Comparison of ENCODE assay signal across 9 cellular contexts in genomic region chr7:104252409-104253134, GRCh38. TPM values are rescaled to one million over a fixed set of nuclear protein-coding genes. Genes with fewer than 3 reads are reported as not detected.
A peak's percentile ranks its signal among the peaks of the same experiment; 100 is the strongest.
DNase-seq lines count a peak whose midpoint lies in the region; ATAC-seq and TF ChIP-seq lines count a peak whose summit lies in the region.
"Had no signal": no experiment of that assay in that cellular context is flagged by ENCODE, and none has a peak within 500 bp of the region (broad histone marks: within the 10 kb centered on the region; RNA-seq: fewer than 3 reads in every experiment).

No MANE protein-coding gene starts in this region.

- DNase-seq in AG04449 (ENCODE audit: low read depth, low spot score) = no peak
- peak; percentile 26 for DNase-seq in GM23248
- peak; percentile 13 for DNase-seq in RPMI8226
- DNase-seq in left ventricle myocardium inferior = no peak
- no peak for DNase-seq in UCSD-AML1 (lab: John Stamatoyannopoulos, UW; ENCODE audit: unreplicated experiment)
- no peak for DNase-seq in stimulated activated CD4-positive, alpha-beta T cell treated with anti-CD3 and anti-CD28 coated beads, Interleukin-12 subunit alpha, Interleukin-12 subunit beta, amount 100 ng/mL, for 4 hours
- no peak for DNase-seq in effector CD8-positive, alpha-beta T cell (lab: John Stamatoyannopoulos, UW)
- DNase-seq: CD8-positive, alpha-beta T cell had no signal

- no peaks in the 10 kb centered on the region for H3K9me2 ChIP-seq in GM23248 (ENCODE audit: insufficient read depth)

- ATAC-seq in HG02840 (IDR thresholded peaks at IDR 0.05; ENCODE audit: low FRiP score, unreplicated experiment) = no peak
- ATAC-seq: CD8-positive, alpha-beta T cell had no signal

- 0 out of 2 replicates have a peak, but pooled peaks cover 15% of the 10 kb centered on the region for H3K27me3 ChIP-seq in GM23248 (replicated peaks; ENCODE audit: insufficient read depth)
- peaks cover 11% of the 10 kb centered on the region for H3K27me3 ChIP-seq in left ventricle myocardium inferior (ENCODE audit: low read depth)

- no peak overlapping the region for H3K4me3 ChIP-seq in AG04449 (ENCODE audit: low read depth, low read length)
- no peak overlapping the region for H3K4me3 ChIP-seq in GM23248
- no peak overlapping the region for H3K4me3 ChIP-seq in left ventricle myocardium inferior

- no peaks in the 10 kb centered on the region for H4K20me1 ChIP-seq in GM23248 (ENCODE audit: insufficient read depth)

- POLR2A ChIA-PET in AG04449 (lab: Yijun Ruan, JAX) = no interaction called here

- H3K79me2 ChIP-seq in GM23248 (ENCODE audit: insufficient read depth) = no peaks in the 10 kb centered on the region

- 3 to 7% methylated on average over 4 of the region's 4 CpGs for WGBS in GM23248 (ENCODE audit: low coverage in 1 of 2, low lambda C conversion rate in 2 of 2, missing lambda C conversion rate in 2 of 2), 2 experiments

- CTCF ChIA-PET in AG04449 (lab: Yijun Ruan, JAX) = interaction anchor here (1.9 kb wide), 1 partner anchor 21 kb away, joined by 11 read pairs; no protein-coding TSS in a partner anchor

- no peaks in the 10 kb centered on the region for H3K36me3 ChIP-seq in GM23248 (ENCODE audit: low read depth)
- H3K36me3 ChIP-seq in left ventricle myocardium inferior = no peaks in the 10 kb centered on the region

- no peak overlapping the region for H2AFZ ChIP-seq in GM23248

- H3K9me3 ChIP-seq in GM23248 (ENCODE audit: low read depth) = no peaks in the 10 kb centered on the region
- no peaks in the 10 kb centered on the region for H3K9me3 ChIP-seq in left ventricle myocardium inferior (replicated peaks)

- H3K9ac ChIP-seq in GM23248 = no peak overlapping the region

- no peaks in the 10 kb centered on the region for H3K4me1 ChIP-seq in GM23248 (ENCODE audit: insufficient read depth)
- peaks cover 6% of the 10 kb centered on the region for H3K4me1 ChIP-seq in left ventricle myocardium inferior

- no peak overlapping the region for H3K27ac ChIP-seq in GM23248
- H3K27ac ChIP-seq in left ventricle myocardium inferior (replicated peaks) = no peak overlapping the region

- peak; percentile 1 for TF ChIP-seq CTCF in AG04449 (IDR thresholded peaks at IDR 0.05; ENCODE audit: insufficient read depth, low read length, missing control alignments)
- peak; percentile 26 for TF ChIP-seq CTCF in left ventricle myocardium inferior (IDR thresholded peaks at IDR 0.05; ENCODE audit: borderline replicate concordance)

- no peaks in the 10 kb centered on the region for H3F3A ChIP-seq in GM23248 (ENCODE audit: insufficient read depth)

- H3K4me2 ChIP-seq in GM23248 (ENCODE audit: unreplicated experiment) = no peak overlapping the region

- in situ Hi-C loops in GM23248 (cut with MboI) = no loop called here

- intact Hi-C loops in left ventricle myocardium inferior (cut with micrococcal nuclease) = no loop called here

RNA-seq across cellular contexts. Expression of gene ORC5, which starts 44.8 kb away (rescaled TPM):
- total RNA-seq in GM23248 (2014; rRNA removed; shearing (Covaris generic)) = 21.4 and 23.3 TPM in 2 replicates
- polyA plus RNA-seq in GM23248 (2016; fragmentation: Nextera tagmentation; extraction: Ambion mirVana) = 24.0 and 24.9 TPM in 2 replicates
- 8.5 TPM for total RNA-seq in left ventricle myocardium inferior

Comparison
In these comparisons a context has a peak if more than half of its experiments do, and no peak if none do; other contexts are left out.
1. DNase-seq: peak in GM23248 (single experiment) and RPMI8226 (single experiment); none in AG04449 (single experiment), left ventricle myocardium inferior (single experiment), UCSD-AML1 (single experiment), stimulated activated CD4-positive, alpha-beta T cell treated with anti-CD3 and anti-CD28 coated beads, Interleukin-12 subunit alpha, Interleukin-12 subunit beta, amount 100 ng/mL, for 4 hours (single experiment) and effector CD8-positive, alpha-beta T cell (single experiment).